1 cellular context compared by ENCODE assay signal in genomic region chr11:61751384-61751783, GRCh38.
TF ChIP-seq lines count a peak whose summit lies in the region.

No MANE protein-coding gene starts in this region.

TF ChIP-seq in IMR-90, 13 proteins besides CTCF, POLR2A, EP300 and RAD21:
- no peak for TF ChIP-seq FOS (IDR thresholded peaks at IDR 0.05; ENCODE audit: low read depth, low read length)
- no peak for TF ChIP-seq ELK1 (IDR thresholded peaks at IDR 0.05; ENCODE audit: borderline replicate concordance, low read depth, low read length)
- no peak for TF ChIP-seq BHLHE40 (IDR thresholded peaks at IDR 0.05; ENCODE audit: low read depth, low read length)
- TF ChIP-seq RCOR1 (IDR thresholded peaks at IDR 0.05; ENCODE audit: insufficient replicate concordance, low read length): no peak
- no peak for TF ChIP-seq USF2 (IDR thresholded peaks at IDR 0.05; ENCODE audit: low read depth, low read length)
